25 cellular contexts compared by ENCODE assay signal in the genomic region with DNA sequence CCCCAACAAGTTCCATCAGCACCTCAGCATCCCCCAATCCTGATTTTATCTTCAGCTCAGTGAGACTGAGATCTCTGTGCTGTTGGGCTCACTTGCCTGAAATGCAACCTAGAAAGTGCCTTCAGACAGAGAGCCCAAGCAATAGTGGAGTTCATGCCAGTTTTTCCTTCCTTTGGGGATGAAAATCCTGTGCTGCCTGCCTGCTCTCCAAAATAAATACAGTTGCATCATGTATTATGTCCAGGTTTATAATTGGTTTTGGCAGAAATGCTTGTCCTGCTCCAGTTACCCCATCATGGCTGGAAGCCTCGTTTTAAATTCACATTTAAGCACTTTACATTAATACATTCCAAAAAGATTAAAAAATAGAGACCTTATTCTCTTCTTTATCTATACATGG.
"Had no signal": no experiment of that assay in that cellular context is flagged by ENCODE, and none has a peak within 500 bp of the region (broad histone marks: within the 10 kb centered on the region; RNA-seq: fewer than 3 reads in every experiment).

No MANE protein-coding gene starts in this region.

- DNase-seq: activated CD4-positive, alpha-beta T cell treated with anti-CD3 and anti-CD28 coated beads for 4 hours; activated CD4-positive, alpha-beta T cell treated with anti-CD3 and anti-CD28 coated beads, Interleukin-2, amount 50 U/mL, for 4 hours; activated gamma-delta T cell; activated naive CD4-positive, alpha-beta T cell treated with anti-CD3 and anti-CD28 coated beads, Interleukin-2, amount 10 ng/mL, durations not matched to agents 7 days and 5 days; activated naive CD8-positive, alpha-beta T cell treated with anti-CD3 and anti-CD28 coated beads, Interleukin-2, amount 10 ng/mL, durations not matched to agents 7 days and 5 days; amygdala; body of pancreas; cortex of kidney; gastrocnemius medialis; glutamatergic neuron; left lung; lower lobe of right lung; natural killer cell; occipital lobe; psoas muscle; sigmoid colon; stimulated activated CD4-positive, alpha-beta T cell treated with anti-CD3 and anti-CD28 coated beads, Interleukin-2, amount 100 ng/mL, for 24 hours; stimulated activated naive B cell treated with anti-CD40 and anti-IgM and Interleukin-4, amounts not matched to agents 10 μg/mL and 1 μg/mL and 100 μg/mL, for 72 hours; stomach; T-helper 9 cell; thyroid gland; upper lobe of left lung had no signal

- H3K4me3 ChIP-seq: body of pancreas, gastrocnemius medialis, left lung, lower lobe of right lung, neural progenitor cell, psoas muscle, sigmoid colon, smooth muscle cell, stomach, thyroid gland, upper lobe of left lung, vagina had no signal
